24 cellular contexts compared by ENCODE assay signal in genomic region chr17:62755139-62755851, GRCh38. TPM values are rescaled to one million over a fixed set of nuclear protein-coding genes. Genes with fewer than 3 reads are reported as not detected.
DNase-seq lines count a peak whose midpoint lies in the region; ATAC-seq, FAIRE-seq and TF ChIP-seq lines count a peak whose summit lies in the region.
"Had no signal": no experiment of that assay in that cellular context is flagged by ENCODE, and none has a peak within 500 bp of the region (broad histone marks: within the 10 kb centered on the region; RNA-seq: fewer than 3 reads in every experiment).

No MANE protein-coding gene starts in this region.

- H3K27ac ChIP-seq in WERI-Rb-1 = no peak overlapping the region
- no peak overlapping the region for H3K27ac ChIP-seq in hepatocyte
- H3K27ac ChIP-seq: neutrophil, PC-9 had no signal

- H3K4me3 ChIP-seq in WERI-Rb-1 (ENCODE audit: low read depth, low read length) = no peak overlapping the region
- no peak overlapping the region for H3K4me3 ChIP-seq in hepatocyte
- H3K4me3 ChIP-seq: HAP-1, PC-9 had no signal

- no peak overlapping the region for H2AFZ ChIP-seq in hepatocyte
- H2AFZ ChIP-seq: PC-9 had no signal

- no peaks in the 10 kb centered on the region for H3K4me1 ChIP-seq in hepatocyte (ENCODE audit: insufficient read depth)

- no peaks in the 10 kb centered on the region for H3K79me2 ChIP-seq in hepatocyte

- no peaks in the 10 kb centered on the region for H3K9me3 ChIP-seq in WERI-Rb-1 (ENCODE audit: severe bottlenecking)
- no peaks in the 10 kb centered on the region for H3K9me3 ChIP-seq in hepatocyte (ENCODE audit: low read depth)
- H3K9me3 ChIP-seq: HAP-1, neutrophil had no signal

- H3K4me2 ChIP-seq in hepatocyte = no peak overlapping the region
- H3K4me2 ChIP-seq: PC-9 had no signal

- WGBS in hepatocyte (ENCODE audit: low lambda C conversion rate, missing lambda C conversion rate) = 80% methylated on average over 10 of the region's 10 CpGs

- TF ChIP-seq CTCF in WERI-Rb-1 (IDR thresholded peaks at IDR 0.05; ENCODE audit: low read depth, low read length) (peak; percentile 56), hepatocyte (IDR thresholded peaks at IDR 0.05; ENCODE audit: poor library complexity) (no peak)

- FAIRE-seq in urothelium cell line (lab: Jason Lieb, UNC) = peak; percentile 13

- ATAC-seq in Right ventricle myocardium superior (ENCODE audit: poor library complexity) (peak; percentile 48), GM21529 (IDR thresholded peaks at IDR 0.05; ENCODE audit: unreplicated experiment) (no peak), HG03039 (IDR thresholded peaks at IDR 0.05; ENCODE audit: unreplicated experiment) (no peak)
- ATAC-seq: effector memory CD8-positive, alpha-beta T cell had no signal

- H3K36me3 ChIP-seq in WERI-Rb-1 (no peaks in the 10 kb centered on the region), hepatocyte (replicated peaks; ENCODE audit: insufficient read depth, low read depth) (no peaks in the 10 kb centered on the region)
- H3K36me3 ChIP-seq: HAP-1, neutrophil had no signal

- DNase-seq in Right ventricle myocardium superior = peak; percentile 44
- DNase-seq in cardiac septum (ENCODE audit: low spot score) = no peak
- peak; percentile 37 for DNase-seq in WERI-Rb-1
- peak; percentile 22 for DNase-seq in hepatocyte (ENCODE audit: low spot score)
- no peak for DNase-seq in urothelium cell line (ENCODE audit: low spot score)
- DNase-seq in activated effector memory CD4-positive, alpha-beta T cell treated with Interleukin-2 at 50 U/mL for 16 hours = no peak
- DNase-seq: activated CD4-positive, alpha-beta T cell treated with anti-CD3 and anti-CD28 coated beads for 1 hour; CD4-positive, alpha-beta T cell; cerebellar nuclear complex; effector memory CD8-positive, alpha-beta T cell; NCI-H1092 treated with DMSO at 0.1 percent for 48 hours; NCI-H2081 treated with DMSO at 0.1 percent for 48 hours; NCI-H69; PC-9; retina; stimulated activated naive CD4-positive, alpha-beta T cell; T-helper 9 cell had no signal

- no peaks in the 10 kb centered on the region for H4K20me1 ChIP-seq in hepatocyte (ENCODE audit: insufficient read depth, poor library complexity, severe bottlenecking)

- no peaks in the 10 kb centered on the region for H3K9me2 ChIP-seq in hepatocyte (replicated peaks; ENCODE audit: insufficient read depth)

- H3K27me3 ChIP-seq in WERI-Rb-1 (ENCODE audit: insufficient read depth, low read depth, severe bottlenecking) (no peaks in the 10 kb centered on the region), hepatocyte (peaks cover 3% of the 10 kb centered on the region)

- intact Hi-C loops in Right ventricle myocardium superior (cut with DNase I) = no loop called here
- intact Hi-C loops in cardiac septum (cut with DNase I) = no loop called here

RNA-seq across cellular contexts. Expression of gene MARCHF10, which starts 52.8 kb away (rescaled TPM):
- total RNA-seq in Right ventricle myocardium superior = not detected
- total RNA-seq in cardiac septum = not detected
- total RNA-seq in hepatocyte = not detected in 2 replicates
- 0.81 TPM in 1 of 2 replicates, not detected in the other for polyA plus RNA-seq in hepatocyte
- total RNA-seq: activated T-helper 2 cell treated with anti-CD3 and anti-CD28 coated beads, Interferon-gamma antibody, Interleukin-2, Interleukin-4, amounts not matched to agents 10 μg/mL and 5 μg/mL and 100 μg/mL, durations not matched to agents 14 hours and 24 hours and 36 hours; CD4-positive, alpha-beta T cell; mononuclear cell had no signal
- polyA plus RNA-seq: fibroblast of lung had no signal

Comparison
In these comparisons a context has a peak if more than half of its experiments do, and no peak if none do; other contexts are left out.
1. DNase-seq: peak in Right ventricle myocardium superior (single experiment), WERI-Rb-1 (single experiment) and hepatocyte (single experiment); none in cardiac septum (single experiment), urothelium cell line (single experiment) and activated effector memory CD4-positive, alpha-beta T cell treated with Interleukin-2 at 50 U/mL for 16 hours (single experiment).